ENCODE assay signal across 28 cellular contexts in genomic region chr13:94462670-94463069, GRCh38. TPM values are rescaled to one million over a fixed set of nuclear protein-coding genes. Genes with fewer than 3 reads are reported as not detected.
"Had no signal": no experiment of that assay in that cellular context is flagged by ENCODE, and none has a peak within 500 bp of the region (broad histone marks: within the 10 kb centered on the region; RNA-seq: fewer than 3 reads in every experiment).

No MANE protein-coding gene starts in this region.

- ATAC-seq: foreskin keratinocyte, gastroesophageal sphincter, heart left ventricle, left colon, left lung, left ventricle myocardium superior, lower lobe of right lung, mucosa of descending colon had no signal

- H3K27me3 ChIP-seq: colonic mucosa, esophagus muscularis mucosa, gastroesophageal sphincter, heart left ventricle, hepatocyte, left lung had no signal

- DNase-seq: colonic mucosa; cortex of kidney; effector CD4-positive, alpha-beta T cell; effector memory CD4-positive, alpha-beta T cell; foreskin keratinocyte; heart left ventricle; hypothalamus; immature natural killer cell; islet precursor cell; kidney; kidney glomerular epithelial cell; left colon; left lung; left ventricle myocardium superior; lower lobe of right lung; mesenchymal stem cell; mucosa of descending colon; naive B cell had no signal

- H3K4me3 ChIP-seq: colonic mucosa, esophagus muscularis mucosa, gastroesophageal sphincter, heart left ventricle, hepatocyte, left lung, lower lobe of right lung, mucosa of descending colon had no signal

- H3K36me3 ChIP-seq: colonic mucosa, esophagus muscularis mucosa, gastroesophageal sphincter, heart left ventricle, left lung, lower lobe of right lung had no signal

- H3K27ac ChIP-seq: colonic mucosa, esophagus muscularis mucosa, foreskin keratinocyte, gastroesophageal sphincter, heart left ventricle, hepatocyte, left lung, lower lobe of right lung had no signal

- H3K4me2 ChIP-seq: hepatocyte had no signal

- H3K4me1 ChIP-seq: colonic mucosa, esophagus muscularis mucosa, foreskin keratinocyte, gastroesophageal sphincter, heart left ventricle, left lung, lower lobe of right lung had no signal

- H3K9me3 ChIP-seq: colonic mucosa, esophagus muscularis mucosa, gastroesophageal sphincter, heart left ventricle, left lung, lower lobe of right lung, mucosa of descending colon had no signal

- H2AFZ ChIP-seq: hepatocyte had no signal

- FAIRE-seq: endothelial cell of umbilical vein, frontal cortex, kidney had no signal

- H3K79me2 ChIP-seq: hepatocyte had no signal

RNA-seq across cellular contexts. Expression of gene DCT, which starts 16.8 kb away (rescaled TPM):
- total RNA-seq: dermis microvascular lymphatic vessel endothelial cell, endothelial cell of umbilical vein, epithelial cell of proximal tubule, fibroblast of villous mesenchyme, foreskin keratinocyte, hepatocyte, lung microvascular endothelial cell had no signal
- polyA plus RNA-seq: endothelial cell of umbilical vein, fibroblast of lung, heart left ventricle, hepatocyte had no signal
